Comparison of ENCODE assay signal across 10 cellular contexts in genomic region chr18:37135177-37135576, GRCh38.
"Had no signal": no experiment of that assay in that cellular context is flagged by ENCODE, and none has a peak within 500 bp of the region (broad histone marks: within the 10 kb centered on the region; RNA-seq: fewer than 3 reads in every experiment).

No MANE protein-coding gene starts in this region.

- H3K4me3 ChIP-seq: GM23248, HAP-1, K562 had no signal

- H3K27ac ChIP-seq: GM23248 had no signal

- DNase-seq: GM23248, GOT3, H7, HFFc6, IMR-90, KG1 had no signal

- ATAC-seq: HCT116, K562 had no signal

- H2AFZ ChIP-seq: GM23248 had no signal

- H3K9me3 ChIP-seq: HAP-1 had no signal

- H3K4me1 ChIP-seq: HAP-1 had no signal

- H3K36me3 ChIP-seq: HAP-1 had no signal

- FAIRE-seq: HTR-8/SVneo, K562 had no signal

- H3K9ac ChIP-seq: GM23248 had no signal
